ENCODE assay signal across 30 cellular contexts in genomic region chr6:155485756-155486155, GRCh38. TPM values are rescaled to one million over a fixed set of nuclear protein-coding genes. Genes with fewer than 3 reads are reported as not detected.
DNase-seq lines count a peak whose midpoint lies in the region; ATAC-seq, FAIRE-seq and TF ChIP-seq lines count a peak whose summit lies in the region.
"Had no signal": no experiment of that assay in that cellular context is flagged by ENCODE, and none has a peak within 500 bp of the region (broad histone marks: within the 10 kb centered on the region; RNA-seq: fewer than 3 reads in every experiment).

No MANE protein-coding gene starts in this region.

- no peak overlapping the region for H2AK5ac ChIP-seq in IMR-90 (ENCODE audit: low read depth, low read length)

- peak overlapping the region; percentile 33; the same call in 1 of the 2 replicates for H2BK20ac ChIP-seq in IMR-90 (ENCODE audit: low read depth, low read length)

- TF ChIP-seq EP300 in GM12878 (IDR thresholded peaks at IDR 0.05; ENCODE audit: borderline replicate concordance in 1 of 2, control insufficient read depth in 1 of 2, low read depth in 2 of 2, low read length in 2 of 2): no peak

- H4K20me1 ChIP-seq in IMR-90 (ENCODE audit: insufficient read depth, low read length) (no peaks in the 10 kb centered on the region), GM12878 (ENCODE audit: control insufficient read depth, insufficient read depth) (no peaks in the 10 kb centered on the region), osteoblast (ENCODE audit: insufficient read depth, low read length) (no peaks in the 10 kb centered on the region)
- H4K20me1 ChIP-seq: BLaER1 had no signal

- H3K4me1 ChIP-seq in IMR-90 (ENCODE audit: control insufficient read depth, insufficient read depth, low read length): peaks cover 5% of the 10 kb centered on the region; the same call in 1 of the 2 replicates
- no peaks in the 10 kb centered on the region for H3K4me1 ChIP-seq in GM12878 (ENCODE audit: control insufficient read depth, insufficient read depth, low read length)
- peaks cover 17% of the 10 kb centered on the region for H3K4me1 ChIP-seq in osteoblast (ENCODE audit: insufficient read depth, low read length)
- no peaks in the 10 kb centered on the region for H3K4me1 ChIP-seq in right cardiac atrium (ENCODE audit: control insufficient read depth, insufficient read depth, low read length)
- H3K4me1 ChIP-seq: BLaER1 had no signal

- H3K9ac ChIP-seq in IMR-90 (ENCODE audit: low read depth, low read length): no peak overlapping the region
- H3K9ac ChIP-seq in GM12878 (ENCODE audit: control insufficient read depth, insufficient read depth, low read length): no peak overlapping the region
- H3K9ac ChIP-seq: BLaER1 had no signal

- H3K18ac ChIP-seq in IMR-90 (ENCODE audit: low read depth, low read length): no peak overlapping the region; the same call in 1 of the 2 replicates

- DNase-seq in GM19239 (ENCODE audit: insufficient read length, low spot score) (no peak), IMR-90 (no peak), GM12878 (ENCODE audit: low read depth, low spot score) (no peak), osteoblast (ENCODE audit: insufficient read length, low spot score, missing footprints) (no peak), NAMALWA (ENCODE audit: low spot score) (no peak), right cardiac atrium (no peak)
- no peak for DNase-seq in stimulated activated CD4-positive, alpha-beta T cell treated with anti-CD3 and anti-CD28 coated beads, Interleukin-4, amount 100 ng/mL, for 24 hours
- DNase-seq: 8988T; ACHN; BE2C; C1 segment of cervical spinal cord; CD4-positive, alpha-beta memory T cell; CD4-positive, CD25-positive, alpha-beta regulatory T cell; CD8-positive, alpha-beta memory T cell; COR-L47; DMS 273 treated with DMSO at 0.1 percent for 48 hours; DMS153; DMS53; DMS79; DND-41; EL; GDM1 had no signal

- POLR2A ChIA-PET in IMR-90 (lab: Charles Lee; ENCODE audit: unreplicated experiment): no interaction called here
- POLR2A ChIA-PET in GM12878 (lab: Charles Lee): no interaction called here

- 100% methylated on average over 1 of the region's 4 CpGs; no CpG with 5 or more reads in 1 of the 2 experiments for WGBS in IMR-90 (ENCODE audit: extremely low coverage in 2 of 2, insufficient read length in 1 of 2), 2 experiments
- WGBS in GM12878 (ENCODE audit: insufficient coverage, insufficient replicate concordance, low lambda C conversion rate, missing lambda C conversion rate): 83% methylated on average over 4 of the region's 4 CpGs
- WGBS in right cardiac atrium: 93% methylated on average over 4 of the region's 4 CpGs

- no peak overlapping the region for H3K4me2 ChIP-seq in IMR-90 (ENCODE audit: low read depth, low read length)
- H3K4me2 ChIP-seq in GM12878 (ENCODE audit: control insufficient read depth, insufficient read depth): no peak overlapping the region
- no peak overlapping the region for H3K4me2 ChIP-seq in osteoblast (ENCODE audit: insufficient read depth, low read length)
- H3K4me2 ChIP-seq: BLaER1 had no signal

- no peak overlapping the region for H3K4ac ChIP-seq in IMR-90 (ENCODE audit: low read depth, low read length)

- CTCF ChIA-PET in IMR-90 (lab: Yijun Ruan, JAX) (no interaction called here), GM12878 (lab: Yijun Ruan, JAX) (no interaction called here)

- no peak overlapping the region for H4K8ac ChIP-seq in IMR-90 (ENCODE audit: low read depth in 2 of 2, low read length in 2 of 2)

- H3K9me1 ChIP-seq in IMR-90 (ENCODE audit: insufficient read depth, low read length): no peaks in the 10 kb centered on the region

- H3K56ac ChIP-seq in IMR-90 (ENCODE audit: extremely low read depth, insufficient read depth, low read length): no peak overlapping the region

- H3K27me3 ChIP-seq in IMR-90 (ENCODE audit: control insufficient read depth, insufficient read depth, low read length) (no peaks in the 10 kb centered on the region), GM12878 (replicated peaks in 1 of 2; ENCODE audit: control insufficient read depth in 2 of 2, insufficient read depth in 2 of 2, low read length in 1 of 2) (no peaks in the 10 kb centered on the region), osteoblast (ENCODE audit: insufficient read depth, low read length) (no peaks in the 10 kb centered on the region), right cardiac atrium (ENCODE audit: control insufficient read depth, insufficient read depth) (no peaks in the 10 kb centered on the region)
- H3K27me3 ChIP-seq: BE2C, BLaER1 had no signal

- no peaks in the 10 kb centered on the region for H3K79me1 ChIP-seq in IMR-90 (ENCODE audit: low read depth in 1 of 2, low read length in 2 of 2)

- RAD21 ChIA-PET in GM12878 (lab: Charles Lee; ENCODE audit: unreplicated experiment): no interaction called here

- SMC1A ChIA-PET in GM12878 (lab: Charles Lee; ENCODE audit: uncharacterized antibody, unreplicated experiment): interaction anchor here (1.2 kb wide), 1 partner anchor 19 kb away, joined by 3 read pairs; no protein-coding TSS in a partner anchor

- in situ Hi-C loops in IMR-90 (cut with MboI; ENCODE audit: low sequenced_read_pairs) (no loop called here), GM12878 (cut with MboI) (no loop called here)

- peak overlapping the region; percentile 14; the same call in 1 of the 3 replicates for H2BK15ac ChIP-seq in IMR-90 (ENCODE audit: low read depth, low read length)

- ATAC-seq in IMR-90 (ENCODE audit: low read depth): no peak
- ATAC-seq in GM12878: no peak
- no peak for ATAC-seq in HG03095 (IDR thresholded peaks at IDR 0.05; ENCODE audit: unreplicated experiment)
- no peak for ATAC-seq in right cardiac atrium

- intact Hi-C loops in IMR-90 (cut with micrococcal nuclease): no loop called here
- intact Hi-C loops in GM12878 (cut with micrococcal nuclease; ENCODE audit: unreplicated experiment): no loop called here
- intact Hi-C loops in right cardiac atrium (cut with DNase I): no loop called here

- H3K36me3 ChIP-seq in IMR-90 (ENCODE audit: control insufficient read depth, insufficient read depth, low read length) (no peaks in the 10 kb centered on the region), GM12878 (ENCODE audit: control insufficient read depth in 2 of 2, insufficient read depth in 2 of 2, low read length in 1 of 2) (no peaks in the 10 kb centered on the region), osteoblast (ENCODE audit: insufficient read depth, low read length) (no peaks in the 10 kb centered on the region)
- H3K36me3 ChIP-seq: BE2C, BLaER1 had no signal

- H4K5ac ChIP-seq in IMR-90 (ENCODE audit: low read depth, low read length): no peak overlapping the region

- H2AFZ ChIP-seq in IMR-90 (replicated peaks; ENCODE audit: low read length, poor library complexity) (no peak overlapping the region), GM12878 (ENCODE audit: control insufficient read depth, low read depth, low read length) (peak overlapping the region; percentile 3; the same call in 1 of the 2 replicates), osteoblast (ENCODE audit: low read length) (peak overlapping the region; percentile 23)

- H2BK120ac ChIP-seq in IMR-90 (ENCODE audit: low read depth, low read length): no peak overlapping the region; the same call in 1 of the 2 replicates

- H3K23ac ChIP-seq in IMR-90 (ENCODE audit: low read depth, low read length): no peak overlapping the region

- no peak overlapping the region for H3K4me3 ChIP-seq in IMR-90 (ENCODE audit: insufficient read depth, low read depth, low read length)
- H3K4me3 ChIP-seq in GM12878: no peak overlapping the region
- no peak overlapping the region for H3K4me3 ChIP-seq in osteoblast (ENCODE audit: insufficient read depth, low read length)
- H3K4me3 ChIP-seq in right cardiac atrium (ENCODE audit: low read length): no peak overlapping the region
- H3K4me3 ChIP-seq: BLaER1 had no signal

- no peak overlapping the region for H4K91ac ChIP-seq in IMR-90 (ENCODE audit: insufficient read depth, low read depth, low read length)

- FAIRE-seq in GM19239 (lab: Jason Lieb, UNC) (peak; percentile 11), GM12878 (lab: Jason Lieb, UNC) (no peak)
- FAIRE-seq: A204.1, GM12891 had no signal

- dilution Hi-C loops in IMR-90 (cut with HindIII; ENCODE audit: low sequenced_read_pairs, unreplicated experiment): no loop called here

- BruUV-seq in IMR-90 (replicated peaks; lab: Mats Ljungman, UMichigan): no TSS peak
- BruUV-seq in GM12878 (replicated peaks; lab: Mats Ljungman, UMichigan): no TSS peak

- H3K27ac ChIP-seq in IMR-90 (ENCODE audit: insufficient read depth, low read length): no peak overlapping the region
- no peak overlapping the region for H3K27ac ChIP-seq in GM12878 (ENCODE audit: control insufficient read depth, insufficient read depth)
- H3K27ac ChIP-seq in osteoblast (ENCODE audit: low read depth, low read length): no peak overlapping the region
- no peak overlapping the region for H3K27ac ChIP-seq in right cardiac atrium (ENCODE audit: low read length)
- H3K27ac ChIP-seq: BLaER1 had no signal

- TF ChIP-seq CTCF in IMR-90 (conservative IDR thresholded peaks at IDR 0.05; ENCODE audit: low read depth, low read length) (no peak), GM12878 (IDR thresholded peaks at IDR 0.05 in 2 of 3, conservative IDR thresholded peaks at IDR 0.05 in 1 of 3; ENCODE audit: control insufficient read depth in 2 of 3, extremely low read depth in 1 of 3, insufficient read depth in 1 of 3, low read depth in 3 of 3, low read length in 3 of 3) (no peak), osteoblast (IDR thresholded peaks at IDR 0.05; ENCODE audit: extremely low read depth, low read depth, low read length) (no peak)

- H3K14ac ChIP-seq in IMR-90 (replicated peaks; ENCODE audit: low read depth, low read length): 0 out of 2 replicates have a peak overlapping the region, but pooled peaks have one; percentile 45

- no peak for TF ChIP-seq RAD21 in IMR-90 (IDR thresholded peaks at IDR 0.05; ENCODE audit: low read length)
- TF ChIP-seq RAD21 in GM12878 (IDR thresholded peaks at IDR 0.05; ENCODE audit: insufficient read depth, low read depth, low read length): no peak

- no peak overlapping the region for H2BK5ac ChIP-seq in IMR-90 (ENCODE audit: low read depth, low read length, poor library complexity, severe bottlenecking)

- H2AK9ac ChIP-seq in IMR-90 (replicated peaks; ENCODE audit: low read depth, low read length, poor library complexity): no peak overlapping the region

- H3K9me3 ChIP-seq in IMR-90 (ENCODE audit: control insufficient read depth, insufficient read depth, low read length): no peaks in the 10 kb centered on the region
- no peaks in the 10 kb centered on the region; the same call in 2 of the 3 replicates for H3K9me3 ChIP-seq in GM12878 (replicated peaks; ENCODE audit: control insufficient read depth, insufficient read depth, low read length)
- H3K9me3 ChIP-seq in osteoblast (ENCODE audit: low read depth, low read length): no peaks in the 10 kb centered on the region
- H3K9me3 ChIP-seq in right cardiac atrium (ENCODE audit: control insufficient read depth, low read length): no peaks in the 10 kb centered on the region
- H3K9me3 ChIP-seq: BE2C, BLaER1 had no signal

- no peak for TF ChIP-seq POLR2A in IMR-90 (IDR thresholded peaks at IDR 0.05; ENCODE audit: low read depth, low read length)
- no peak for TF ChIP-seq POLR2A in GM12878 (IDR thresholded peaks at IDR 0.05; ENCODE audit: low read depth, low read length)

- H3K79me2 ChIP-seq in GM12878 (ENCODE audit: control insufficient read depth, insufficient read depth, low read length) (no peaks in the 10 kb centered on the region), osteoblast (ENCODE audit: insufficient read depth, low read length) (no peaks in the 10 kb centered on the region)

RNA-seq across cellular contexts. Expression of gene NOX3, which starts 30.1 kb away (rescaled TPM):
- total RNA-seq in IMR-90 (2012; rRNA removed) (not detected in 2 replicates), GM12878 (2014; rRNA removed) (not detected in 2 replicates), GM12878 (2014; rRNA removed; fragmentation: Illumina TruSeq; extraction: Trizol) (not detected in 2 replicates), GM12878 (2021) (not detected in 2 replicates), osteoblast (not detected in 2 replicates), right cardiac atrium (not detected)
- polyA plus RNA-seq in IMR-90 (2012; rRNA removed) (not detected in 2 replicates), GM12878 (2011; rRNA removed) (not detected in 2 replicates), GM12878 (2014; fragmentation: Illumina TruSeq; extraction: Trizol) (not detected in 2 replicates), GM12878 (2014; fragmentation: Nextera tagmentation; extraction: Ambion mirVana) (not detected), GM12878 (2014; rRNA removed) (not detected in 2 replicates), GM12878 (2016; fragmentation: Nextera tagmentation; extraction: Ambion mirVana) (not detected), right cardiac atrium (not detected)
- polyA plus RNA-seq in IMR-90 (2012; cell fraction: cytosol; rRNA removed): not detected in 2 replicates
- not detected in 2 replicates for polyA plus RNA-seq in IMR-90 (2012; cell fraction: nucleus; rRNA removed; ENCODE audit: low replicate concordance)
- not detected in 2 replicates for total RNA-seq in GM12878 (2013; cell fraction: nucleolus; rRNA removed)
- polyA plus RNA-seq in GM12878 (2011; ENCODE audit: low read depth): not detected
- polyA plus RNA-seq in GM12878 (2011; cell fraction: cytosol; rRNA removed): not detected in 2 replicates
- polyA plus RNA-seq in GM12878 (2011; cell fraction: nucleus; rRNA removed): not detected in 2 replicates
- 0.07 TPM in 1 of 2 replicates, not detected in the other for polyA plus RNA-seq in GM12878 (2012)
- not detected in 2 replicates for polyA minus RNA-seq in GM12878 (2011; rRNA and poly(A)+ RNA removed)
- not detected in 2 replicates for polyA minus RNA-seq in GM12878 (2011; cell fraction: cytosol; rRNA and poly(A)+ RNA removed)
- not detected in 2 replicates for polyA minus RNA-seq in GM12878 (2011; cell fraction: nucleus; rRNA and poly(A)+ RNA removed)
- total RNA-seq: A673; CD4-positive, alpha-beta memory T cell; CD4-positive, CD25-positive, alpha-beta regulatory T cell; CD8-positive, alpha-beta memory T cell; Daoy had no signal
- polyA plus RNA-seq: AG04450; CD14-positive monocyte; CD4-positive, alpha-beta memory T cell; CD4-positive, CD25-positive, alpha-beta regulatory T cell; CD8-positive, alpha-beta memory T cell had no signal
